In genomic region chr11:85590848-85591483, GRCh38 we compare ENCODE assay signal across 8 cellular contexts. TPM values are rescaled to one million over a fixed set of nuclear protein-coding genes. Genes with fewer than 3 reads are reported as not detected.
A peak's percentile ranks its signal among the peaks of the same experiment; 100 is the strongest.
DNase-seq lines count a peak whose midpoint lies in the region; ATAC-seq and TF ChIP-seq lines count a peak whose summit lies in the region.

No MANE protein-coding gene starts in this region.

- DNase-seq in BE2C (no peak), NCI-H345 (lab: John Stamatoyannopoulos, UW) (peak; percentile 28), epithelial cell of proximal tubule (ENCODE audit: low read depth) (no peak), smooth muscle cell of the brain vasculature (ENCODE audit: low read depth, low spot score) (peak; percentile 17), SKM-1 (lab: John Stamatoyannopoulos, UW; ENCODE audit: unreplicated experiment) (no peak)
- no peak for DNase-seq in activated effector memory CD4-positive, alpha-beta T cell treated with anti-CD3 and anti-CD28 coated beads, Interleukin-2, amount 50 U/mL, for 16 hours

- peak; percentile 14; the same call in 1 of the 2 replicates for TF ChIP-seq CTCF in BE2C (IDR thresholded peaks at IDR 0.05; ENCODE audit: low read depth, low read length)
- TF ChIP-seq CTCF in epithelial cell of proximal tubule (conservative IDR thresholded peaks at IDR 0.05; ENCODE audit: low read depth, low read length), result peak; percentile 39

- no peaks in the 10 kb centered on the region; the same call in 1 of the 2 replicates for H3K27me3 ChIP-seq in BE2C

- H3K9me3 ChIP-seq in BE2C, result no peaks in the 10 kb centered on the region

- H3K4me1 ChIP-seq in BE2C, result no peaks in the 10 kb centered on the region

- ATAC-seq in GM21619 (IDR thresholded peaks at IDR 0.05; ENCODE audit: unreplicated experiment), result peak; percentile 53
- no peak for ATAC-seq in HG03342 (IDR thresholded peaks at IDR 0.05; ENCODE audit: unreplicated experiment)

- no peaks in the 10 kb centered on the region for H3K36me3 ChIP-seq in BE2C

- H3K4me3 ChIP-seq in BE2C (ENCODE audit: low read depth, low read length) (no peak overlapping the region), epithelial cell of proximal tubule (ENCODE audit: low read depth, low read length) (no peak overlapping the region)

RNA-seq across cellular contexts. Expression of gene DLG2, which starts 36.2 kb away (rescaled TPM):
- 0.88 TPM for polyA plus RNA-seq in BE2C (2012; ENCODE audit: insufficient read depth, insufficient read length, low read depth)
- 0.17 and 0.58 TPM in 2 replicates for total RNA-seq in epithelial cell of proximal tubule

RNA-seq across cellular contexts. Expression of gene TMEM126B, which starts 37.4 kb away (rescaled TPM):
- 39.0 TPM for polyA plus RNA-seq in BE2C (2012; ENCODE audit: insufficient read depth, insufficient read length, low read depth)
- total RNA-seq in epithelial cell of proximal tubule, result 68.8 and 86.8 TPM in 2 replicates

RNA-seq across cellular contexts. Expression of gene TMEM126A, which starts 56.8 kb away (rescaled TPM):
- polyA plus RNA-seq in BE2C (2012; ENCODE audit: insufficient read depth, insufficient read length, low read depth), result 32.6 TPM
- 24.3 and 24.6 TPM in 2 replicates for total RNA-seq in epithelial cell of proximal tubule

Comparison
In these comparisons a context has a peak if more than half of its experiments do, and no peak if none do; other contexts are left out.
1. DNase-seq: peak in NCI-H345 (single experiment) and smooth muscle cell of the brain vasculature (single experiment); none in BE2C (single experiment), epithelial cell of proximal tubule (single experiment), SKM-1 (single experiment) and activated effector memory CD4-positive, alpha-beta T cell treated with anti-CD3 and anti-CD28 coated beads, Interleukin-2, amount 50 U/mL, for 16 hours (single experiment).